In genomic region chr13:90230311-90230710, GRCh38 we compare ENCODE assay signal across 17 cellular contexts.
A peak's percentile ranks its signal among the peaks of the same experiment; 100 is the strongest.
DNase-seq lines count a peak whose midpoint lies in the region; ATAC-seq and TF ChIP-seq lines count a peak whose summit lies in the region.
"Had no signal": no experiment of that assay in that cellular context is flagged by ENCODE, and none has a peak within 500 bp of the region (broad histone marks: within the 10 kb centered on the region; RNA-seq: fewer than 3 reads in every experiment).

No MANE protein-coding gene starts in this region.

- H3K9me3 ChIP-seq in neuronal stem cell (replicated peaks in 1 of 2; ENCODE audit: control insufficient read depth in 2 of 2, insufficient read depth in 1 of 2, low read depth in 1 of 2, low read length in 2 of 2) (no peaks in the 10 kb centered on the region), upper lobe of right lung (no peaks in the 10 kb centered on the region)
- H3K9me3 ChIP-seq: A549, Caco-2 had no signal

- no peak overlapping the region for H3K27ac ChIP-seq in neuronal stem cell (replicated peaks; ENCODE audit: low read length)
- no peak overlapping the region for H3K27ac ChIP-seq in upper lobe of right lung
- H3K27ac ChIP-seq: 22Rv1; A549; BLaER1 treated with 17β-estradiol and CSF1 and Interleukin-3, amounts not matched to agents 10 nM and 100 nM; C4-2B had no signal

- H2AK5ac ChIP-seq in neuronal stem cell (ENCODE audit: low read depth, low read length): no peak overlapping the region

- H3K4ac ChIP-seq in neuronal stem cell (ENCODE audit: low read length): no peak overlapping the region

- no peak overlapping the region for H2AFZ ChIP-seq in neuronal stem cell (ENCODE audit: low read length)

- H3K4me2 ChIP-seq in neuronal stem cell (ENCODE audit: insufficient read depth, low read length, poor library complexity, severe bottlenecking): no peak overlapping the region
- H3K4me2 ChIP-seq: A549; BLaER1 treated with 17β-estradiol and CSF1 and Interleukin-3, amounts not matched to agents 10 nM and 100 nM had no signal

- H3K9ac ChIP-seq in neuronal stem cell (ENCODE audit: low read depth, low read length, poor library complexity): no peak overlapping the region
- H3K9ac ChIP-seq: BLaER1 treated with 17β-estradiol and CSF1 and Interleukin-3, amounts not matched to agents 10 nM and 100 nM had no signal

- H3K4me3 ChIP-seq in neuronal stem cell (ENCODE audit: low read length in 2 of 2) (no peak overlapping the region), upper lobe of right lung (no peak overlapping the region)
- H3K4me3 ChIP-seq: A549; BLaER1 treated with 17β-estradiol and CSF1 and Interleukin-3, amounts not matched to agents 10 nM and 100 nM had no signal

- intact Hi-C loops in upper lobe of right lung (cut with DNase I): no loop called here

- no peak overlapping the region for H2BK15ac ChIP-seq in neuronal stem cell (ENCODE audit: low read length)

- peak overlapping the region; percentile 71 for H3K14ac ChIP-seq in neuronal stem cell (ENCODE audit: low read length)

- H3K79me1 ChIP-seq in neuronal stem cell (ENCODE audit: low read depth, low read length): no peaks in the 10 kb centered on the region

- no peak overlapping the region for H4K8ac ChIP-seq in neuronal stem cell (ENCODE audit: low read depth, low read length)

- H2BK5ac ChIP-seq in neuronal stem cell (ENCODE audit: low read length): no peak overlapping the region

- H2BK12ac ChIP-seq in neuronal stem cell (ENCODE audit: low read length): no peak overlapping the region

- no peak overlapping the region for H3K18ac ChIP-seq in neuronal stem cell (ENCODE audit: low read length)

- H3K36me3 ChIP-seq in neuronal stem cell (replicated peaks in 1 of 2; ENCODE audit: control insufficient read depth in 2 of 2, insufficient read depth in 2 of 2, low read length in 2 of 2) (no peaks in the 10 kb centered on the region), upper lobe of right lung (no peaks in the 10 kb centered on the region)
- H3K36me3 ChIP-seq: BLaER1 treated with 17β-estradiol and CSF1 and Interleukin-3, amounts not matched to agents 10 nM and 100 nM had no signal

- no peak overlapping the region for H4K91ac ChIP-seq in neuronal stem cell (ENCODE audit: low read depth, low read length, poor library complexity)

- ATAC-seq in upper lobe of right lung: no peak
- no peak for ATAC-seq in GM19455 (IDR thresholded peaks at IDR 0.05; ENCODE audit: unreplicated experiment)
- ATAC-seq: A549; CD8-positive, alpha-beta T cell had no signal

- H3K23ac ChIP-seq in neuronal stem cell (ENCODE audit: low read depth, low read length, poor library complexity): peak overlapping the region; percentile 31

- no peak for TF ChIP-seq CTCF in upper lobe of right lung (IDR thresholded peaks at IDR 0.05)

- WGBS in neuronal stem cell (ENCODE audit: extremely low coverage in 2 of 2, insufficient read length in 2 of 2, insufficient replicate concordance in 1 of 2), 2 donors: no CpG with 5 or more reads among the region's 17 CpGs

- DNase-seq in activated gamma-delta T cell (lab: John Stamatoyannopoulos, UW) (peak; percentile 3), activated gamma-delta T cell treated with Interleukin-2 at 50 U/mL for 16 hours (no peak), neuronal stem cell (ENCODE audit: low spot score) (no peak), upper lobe of right lung (peak; percentile 48), NCI-H1930 (lab: John Stamatoyannopoulos, UW) (no peak)
- DNase-seq: AML-193; Caco-2; Calu3; CD4-positive, alpha-beta T cell; CD8-positive, alpha-beta T cell; DMS79 treated with DMSO at 0.1 percent for 48 hours; GF-D8 had no signal

- H2BK120ac ChIP-seq in neuronal stem cell (ENCODE audit: low read depth, low read length): no peak overlapping the region

- no peaks in the 10 kb centered on the region for H3K27me3 ChIP-seq in neuronal stem cell (ENCODE audit: control insufficient read depth in 3 of 3, insufficient read depth in 3 of 3, low read depth in 1 of 3, low read length in 3 of 3)
- no peaks in the 10 kb centered on the region for H3K27me3 ChIP-seq in upper lobe of right lung
- H3K27me3 ChIP-seq: BLaER1 treated with 17β-estradiol and CSF1 and Interleukin-3, amounts not matched to agents 10 nM and 100 nM had no signal

- H3K4me1 ChIP-seq in neuronal stem cell (ENCODE audit: control insufficient read depth in 2 of 2, insufficient read depth in 1 of 2, low read depth in 1 of 2, low read length in 2 of 2) (no peaks in the 10 kb centered on the region), upper lobe of right lung (no peaks in the 10 kb centered on the region)
- H3K4me1 ChIP-seq: A549, Caco-2 had no signal

Comparison
In these comparisons a context has a peak if more than half of its experiments do, and no peak if none do; other contexts are left out.
1. DNase-seq: peak in activated gamma-delta T cell (single experiment) and upper lobe of right lung (single experiment); none in activated gamma-delta T cell treated with Interleukin-2 at 50 U/mL for 16 hours (single experiment), neuronal stem cell (single experiment) and NCI-H1930 (0 of 2).